9 cellular contexts compared by ENCODE assay signal in genomic region chr16:180921-181667, GRCh38. TPM values are rescaled to one million over a fixed set of nuclear protein-coding genes. Genes with fewer than 3 reads are reported as not detected.
A peak's percentile ranks its signal among the peaks of the same experiment; 100 is the strongest.
DNase-seq lines count a peak whose midpoint lies in the region; ATAC-seq and TF ChIP-seq lines count a peak whose summit lies in the region.
"Had no signal": no experiment of that assay in that cellular context is flagged by ENCODE, and none has a peak within 500 bp of the region (broad histone marks: within the 10 kb centered on the region; RNA-seq: fewer than 3 reads in every experiment).

No MANE protein-coding gene starts in this region.

- H2AFZ ChIP-seq in DND-41 (ENCODE audit: low read depth, low read length) (peak overlapping the region; percentile 64), OCI-LY1 (ENCODE audit: low read length) (no peak overlapping the region)

- ATAC-seq in DND-41 (ENCODE audit: insufficient read depth, low read depth) (peak; percentile 91), GM21528 (IDR thresholded peaks at IDR 0.05; ENCODE audit: low FRiP score, unreplicated experiment) (no peak)

- H3K27ac ChIP-seq in DND-41 (ENCODE audit: low read length), result no peak overlapping the region
- H3K27ac ChIP-seq in OCI-LY1 (ENCODE audit: low read depth, low read length, poor library complexity, severe bottlenecking), result no peak overlapping the region
- no peak overlapping the region for H3K27ac ChIP-seq in mucosa of rectum (ENCODE audit: low read depth in 2 of 2, low read length in 2 of 2)

- H4K20me1 ChIP-seq in DND-41 (ENCODE audit: insufficient read depth, low read length) (peaks cover 11% of the 10 kb centered on the region; the same call in 1 of the 2 replicates), OCI-LY1 (ENCODE audit: insufficient read depth, low read length) (no peaks in the 10 kb centered on the region)

- peak; percentile 82 for DNase-seq in DND-41
- peak; percentile 60 for DNase-seq in HT1080 (ENCODE audit: low read depth)
- peak; percentile 77 for DNase-seq in activated T-cell treated with anti-CD3 and anti-CD28 coated beads for 24 hours (ENCODE audit: low read depth)
- no peak for DNase-seq in epithelial cell of proximal tubule (ENCODE audit: low read depth)
- peak; percentile 71 to 74 for DNase-seq in stimulated activated CD8-positive, alpha-beta memory T cell treated with anti-CD3 and anti-CD28 coated beads, Interleukin-7, amount 100 ng/mL, for 1 hour (ENCODE audit: low read depth in 2 of 2)

- peaks cover 14% of the 10 kb centered on the region for H3K36me3 ChIP-seq in DND-41 (ENCODE audit: insufficient read depth, low read length)
- peaks cover 9% of the 10 kb centered on the region for H3K36me3 ChIP-seq in OCI-LY1 (ENCODE audit: insufficient read depth, low read length)
- H3K36me3 ChIP-seq in mucosa of rectum (ENCODE audit: control insufficient read depth in 2 of 2, insufficient read depth in 2 of 2, low read length in 2 of 2), result peaks cover 0 to 5% of the 10 kb centered on the region in 2 donors

- H3K9me3 ChIP-seq in DND-41 (ENCODE audit: insufficient read depth, low read length, severe bottlenecking), result no peaks in the 10 kb centered on the region
- no peaks in the 10 kb centered on the region for H3K9me3 ChIP-seq in OCI-LY1 (ENCODE audit: low read length)
- no peaks in the 10 kb centered on the region for H3K9me3 ChIP-seq in mucosa of rectum (ENCODE audit: control insufficient read depth in 2 of 2, low read length in 2 of 2)

- H3K4me1 ChIP-seq in DND-41 (ENCODE audit: insufficient read depth, low read length) (peaks cover 11% of the 10 kb centered on the region), OCI-LY1 (ENCODE audit: insufficient read depth, low read length, severe bottlenecking) (peaks cover 5% of the 10 kb centered on the region), mucosa of rectum (ENCODE audit: control insufficient read depth in 2 of 2, insufficient read depth in 2 of 2, low read length in 2 of 2) (peaks cover 7 to 10% of the 10 kb centered on the region in 2 donors)

- H3K27me3 ChIP-seq in DND-41 (ENCODE audit: insufficient read depth, low read length, poor library complexity), result no peaks in the 10 kb centered on the region
- no peaks in the 10 kb centered on the region for H3K27me3 ChIP-seq in OCI-LY1 (ENCODE audit: insufficient read depth, low read length)
- peaks cover 26 to 28% of the 10 kb centered on the region in 2 donors for H3K27me3 ChIP-seq in mucosa of rectum (ENCODE audit: control insufficient read depth in 2 of 2, insufficient read depth in 2 of 2, low read length in 2 of 2)

- H3K79me2 ChIP-seq in DND-41 (ENCODE audit: insufficient read depth, low read length), result no peaks in the 10 kb centered on the region
- no peaks in the 10 kb centered on the region for H3K79me2 ChIP-seq in OCI-LY1 (ENCODE audit: insufficient read depth, low read length)

- H3K9ac ChIP-seq in DND-41 (ENCODE audit: low read depth, low read length), result peak overlapping the region; percentile 38; the same call in 1 of the 2 replicates
- no peak overlapping the region for H3K9ac ChIP-seq in OCI-LY1 (ENCODE audit: low read length)
- peak overlapping the region in 1 of 2 donors; percentile 10 for H3K9ac ChIP-seq in mucosa of rectum (ENCODE audit: low read depth in 1 of 2, low read length in 2 of 2)

- peak; percentile 94 for TF ChIP-seq CTCF in DND-41 (IDR thresholded peaks at IDR 0.05; ENCODE audit: borderline replicate concordance, extremely low read depth, low read length, poor library complexity, severe bottlenecking)
- peak; percentile 96 for TF ChIP-seq CTCF in OCI-LY1 (IDR thresholded peaks at IDR 0.05; ENCODE audit: low read length)
- peak; percentile 82 for TF ChIP-seq CTCF in epithelial cell of proximal tubule (conservative IDR thresholded peaks at IDR 0.05; ENCODE audit: low read depth, low read length)

- no peaks in the 10 kb centered on the region for H3F3A ChIP-seq in OCI-LY1 (ENCODE audit: insufficient read depth, low read length)

- H3K4me3 ChIP-seq in DND-41 (ENCODE audit: low read depth in 1 of 2, low read length in 2 of 2), result peak overlapping the region in 1 of 2 experiments; percentile 14; a peak in 1 of 4 replicates
- H3K4me3 ChIP-seq in OCI-LY1 (ENCODE audit: low read depth, low read length, poor library complexity, severe bottlenecking), result peak overlapping the region; percentile 16
- H3K4me3 ChIP-seq in epithelial cell of proximal tubule (ENCODE audit: low read depth, low read length), result peak overlapping the region; percentile 45
- H3K4me3 ChIP-seq in mucosa of rectum (ENCODE audit: low read length in 2 of 2), result peak overlapping the region; percentile 23 to 41

- no peaks in the 10 kb centered on the region for H3K9me2 ChIP-seq in OCI-LY1 (ENCODE audit: low read depth, low read length)

- peak overlapping the region; percentile 62 for H3K4me2 ChIP-seq in DND-41 (ENCODE audit: insufficient read depth, low read length)
- peak overlapping the region; percentile 48; the same call in 1 of the 2 replicates for H3K4me2 ChIP-seq in OCI-LY1 (ENCODE audit: low read length)

RNA-seq across cellular contexts. Expression of gene HBQ1, which starts 0.8 kb away (rescaled TPM):
- total RNA-seq in HT1080 (2014; rRNA removed; shearing (Covaris generic)), result 2.0 and 3.6 TPM in 2 replicates
- 0.43 and 1.1 TPM in 2 replicates for polyA plus RNA-seq in HT1080 (2015; cell fraction: cytosol; rRNA removed)
- polyA plus RNA-seq in HT1080 (2015; cell fraction: nucleus; rRNA removed), result 2.9 TPM in 1 of 2 replicates, not detected in the other
- 1.5 and 12.1 TPM in 2 replicates for total RNA-seq in epithelial cell of proximal tubule

RNA-seq across cellular contexts. Expression of gene HBA1, which starts 4.6 kb away (rescaled TPM):
- total RNA-seq in HT1080 (2014; rRNA removed; shearing (Covaris generic)), result not detected in 2 replicates
- not detected in 2 replicates for polyA plus RNA-seq in HT1080 (2015; cell fraction: cytosol; rRNA removed)
- polyA plus RNA-seq in HT1080 (2015; cell fraction: nucleus; rRNA removed), result not detected in 2 replicates
- total RNA-seq in epithelial cell of proximal tubule, result not detected in 2 replicates
- total RNA-seq: glomerular endothelial cell had no signal

RNA-seq across cellular contexts. Expression of gene HBA2, which starts 8.4 kb away (rescaled TPM):
- total RNA-seq in HT1080 (2014; rRNA removed; shearing (Covaris generic)), result not detected in 2 replicates
- not detected in 2 replicates for polyA plus RNA-seq in HT1080 (2015; cell fraction: cytosol; rRNA removed)
- not detected in 2 replicates for polyA plus RNA-seq in HT1080 (2015; cell fraction: nucleus; rRNA removed)
- total RNA-seq in epithelial cell of proximal tubule, result not detected in 2 replicates
- total RNA-seq: glomerular endothelial cell had no signal

RNA-seq across cellular contexts. Expression of gene HBM, which starts 15.3 kb away (rescaled TPM):
- total RNA-seq in HT1080 (2014; rRNA removed; shearing (Covaris generic)), result not detected in 2 replicates
- polyA plus RNA-seq in HT1080 (2015; cell fraction: cytosol; rRNA removed), result not detected in 2 replicates
- polyA plus RNA-seq in HT1080 (2015; cell fraction: nucleus; rRNA removed), result not detected in 2 replicates
- total RNA-seq in epithelial cell of proximal tubule, result not detected in 2 replicates
- total RNA-seq: glomerular endothelial cell had no signal

RNA-seq across cellular contexts. Expression of gene HBZ, which starts 28.6 kb away (rescaled TPM):
- total RNA-seq in HT1080 (2014; rRNA removed; shearing (Covaris generic)), result not detected in 2 replicates
- not detected in 2 replicates for polyA plus RNA-seq in HT1080 (2015; cell fraction: cytosol; rRNA removed)
- polyA plus RNA-seq in HT1080 (2015; cell fraction: nucleus; rRNA removed), result not detected in 2 replicates
- total RNA-seq in epithelial cell of proximal tubule, result not detected in 2 replicates
- total RNA-seq: glomerular endothelial cell had no signal
